ENCODE assay signal across 28 cellular contexts in genomic region chr7:132115028-132115427, GRCh38.
"Had no signal": no experiment of that assay in that cellular context is flagged by ENCODE, and none has a peak within 500 bp of the region (broad histone marks: within the 10 kb centered on the region; RNA-seq: fewer than 3 reads in every experiment).

No MANE protein-coding gene starts in this region.

- H3K4me2 ChIP-seq: hepatocyte had no signal

- H3K9me3 ChIP-seq: colonic mucosa, esophagus muscularis mucosa, esophagus squamous epithelium, gastrocnemius medialis, gastroesophageal sphincter, heart right ventricle had no signal

- H2AFZ ChIP-seq: hepatocyte had no signal

- H3K27me3 ChIP-seq: colonic mucosa, esophagus muscularis mucosa, foreskin keratinocyte, gastrocnemius medialis, gastroesophageal sphincter, heart right ventricle, hepatocyte had no signal

- ATAC-seq: effector memory CD8-positive, alpha-beta T cell; esophagus mucosa; foreskin keratinocyte; gastrocnemius medialis; gastroesophageal sphincter; heart right ventricle had no signal

- H3K36me3 ChIP-seq: colonic mucosa, esophagus muscularis mucosa, esophagus squamous epithelium, gastrocnemius medialis, gastroesophageal sphincter, heart right ventricle had no signal

- H3K4me3 ChIP-seq: colonic mucosa, coronary artery, dorsolateral prefrontal cortex, esophagus muscularis mucosa, esophagus squamous epithelium, gastrocnemius medialis, gastroesophageal sphincter, heart right ventricle, hepatocyte had no signal

- H3K27ac Mint-ChIP-seq: dendritic cell treated with granulocyte-macrophage colony-stimulating factor and Interleukin-4, amounts not matched to agents 40 ng/mL and 50 ng/mL, for 4 days; effector memory CD8-positive, alpha-beta T cell; endodermal cell had no signal

- H3K4me1 ChIP-seq: colonic mucosa, esophagus muscularis mucosa, esophagus squamous epithelium, gastrocnemius medialis, gastroesophageal sphincter, heart right ventricle had no signal

- DNase-seq: colonic mucosa; cortex of kidney; dermis blood vessel endothelial cell; dorsolateral prefrontal cortex; effector CD4-positive, alpha-beta T cell; effector CD8-positive, alpha-beta T cell; effector memory CD4-positive, alpha-beta T cell; effector memory CD8-positive, alpha-beta T cell; erythroblast; esophagus squamous epithelium; foreskin fibroblast; foreskin keratinocyte; foreskin melanocyte; gastrocnemius medialis; glutamatergic neuron; heart right ventricle had no signal

- H3K27ac ChIP-seq: colonic mucosa, coronary artery, dorsolateral prefrontal cortex, epithelial cell of prostate, esophagus muscularis mucosa, esophagus squamous epithelium, gastrocnemius medialis, gastroesophageal sphincter, heart right ventricle had no signal

- H3K27me3 Mint-ChIP-seq: dendritic cell treated with granulocyte-macrophage colony-stimulating factor and Interleukin-4, amounts not matched to agents 40 ng/mL and 50 ng/mL, for 4 days had no signal

- FAIRE-seq: colon, endometrium, endothelial cell of umbilical vein, frontal cortex had no signal

- H3K4me3 Mint-ChIP-seq: dendritic cell treated with granulocyte-macrophage colony-stimulating factor and Interleukin-4, amounts not matched to agents 40 ng/mL and 50 ng/mL, for 4 days; effector memory CD8-positive, alpha-beta T cell; endodermal cell had no signal

- H3K9me3 Mint-ChIP-seq: dendritic cell treated with granulocyte-macrophage colony-stimulating factor and Interleukin-4, amounts not matched to agents 40 ng/mL and 50 ng/mL, for 4 days; effector memory CD8-positive, alpha-beta T cell; endodermal cell had no signal

- H3K79me2 ChIP-seq: hepatocyte had no signal
